10 cellular contexts compared by ENCODE assay signal in the genomic region with DNA sequence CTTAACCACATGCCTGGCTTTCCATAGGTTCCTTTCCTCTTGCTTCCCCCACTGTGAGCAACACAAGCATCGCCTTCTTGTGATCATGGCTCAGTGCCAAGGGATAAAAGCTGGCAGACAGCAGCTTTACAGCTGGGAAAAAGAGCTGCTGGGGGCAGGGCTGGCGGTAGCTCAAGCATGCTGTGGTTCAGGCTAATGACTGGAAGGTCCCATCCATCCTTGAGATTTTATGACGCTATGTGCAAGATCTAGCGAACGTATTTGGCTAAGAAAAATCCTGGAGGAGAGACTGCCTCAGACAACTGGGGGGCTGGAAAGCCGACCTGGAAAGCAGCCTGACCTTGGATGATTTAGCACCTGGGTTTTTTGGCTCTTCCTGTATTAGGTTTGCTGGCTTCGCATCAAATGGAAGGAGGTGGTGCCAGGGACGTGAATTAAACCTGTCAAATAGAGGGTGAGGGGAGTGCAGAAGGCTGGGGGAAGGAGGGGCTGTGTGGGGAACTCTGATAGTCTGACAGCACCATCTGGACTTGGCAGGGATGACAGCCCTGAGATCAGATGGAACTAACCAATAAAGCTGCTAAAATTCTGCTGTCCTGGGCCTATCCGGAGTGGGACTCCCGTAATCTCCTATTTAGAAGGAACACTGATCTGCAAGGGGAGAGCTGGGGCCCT. TPM values are rescaled to one million over a fixed set of nuclear protein-coding genes. Genes with fewer than 3 reads are reported as not detected.
DNase-seq lines count a peak whose midpoint lies in the region; ATAC-seq and TF ChIP-seq lines count a peak whose summit lies in the region.
"Had no signal": no experiment of that assay in that cellular context is flagged by ENCODE, and none has a peak within 500 bp of the region (broad histone marks: within the 10 kb centered on the region; RNA-seq: fewer than 3 reads in every experiment).

No MANE protein-coding gene starts in this region.

- peaks cover 32% of the 10 kb centered on the region for H3F3A ChIP-seq in neural cell (ENCODE audit: insufficient read depth, low read length, poor library complexity, severe bottlenecking)

- TF ChIP-seq EP300 in neural cell (conservative IDR thresholded peaks at IDR 0.05; ENCODE audit: poor library complexity, severe bottlenecking): peak; percentile 45

- H3K4me2 ChIP-seq in neural cell (ENCODE audit: low read length): peak overlapping the region; percentile 57

- H3K4me3 ChIP-seq in colonic mucosa (no peak overlapping the region), neural cell (ENCODE audit: low read length) (peak overlapping the region; percentile 52)
- H3K4me3 ChIP-seq: skin epidermis had no signal

- no peaks in the 10 kb centered on the region for H3K79me2 ChIP-seq in neural cell (replicated peaks; ENCODE audit: insufficient read depth, low read length)

- DNase-seq in DMS 273 (lab: John Stamatoyannopoulos, UW; ENCODE audit: unreplicated experiment): peak; percentile 98
- DNase-seq in NCI-H2196 (lab: John Stamatoyannopoulos, UW; ENCODE audit: unreplicated experiment): peak; percentile 90
- DNase-seq in colonic mucosa: peak; percentile 60
- DNase-seq in stimulated activated CD4-positive, alpha-beta T cell treated with anti-CD3 and anti-CD28 coated beads, Interleukin-4, amount 100 ng/mL, for 1 hour: no peak
- DNase-seq in GM19238 (ENCODE audit: insufficient read length, low spot score): no peak
- DNase-seq: activated B cell treated with CpG ODN at 0.5 μM for 24 hours had no signal

- H3K9me3 ChIP-seq in colonic mucosa (no peaks in the 10 kb centered on the region), neural cell (ENCODE audit: low read length) (no peaks in the 10 kb centered on the region)

- ATAC-seq in HG02759 (IDR thresholded peaks at IDR 0.05; ENCODE audit: unreplicated experiment) (no peak), GM19395 (IDR thresholded peaks at IDR 0.05; ENCODE audit: unreplicated experiment) (no peak)

- H3K36me3 ChIP-seq in colonic mucosa: no peaks in the 10 kb centered on the region
- no peaks in the 10 kb centered on the region for H3K36me3 ChIP-seq in neural cell (ENCODE audit: insufficient read depth, low read length)

- no peaks in the 10 kb centered on the region for H3K27me3 ChIP-seq in colonic mucosa
- no peaks in the 10 kb centered on the region for H3K27me3 ChIP-seq in neural cell (ENCODE audit: insufficient read depth, low read depth, low read length)

- H3K27ac ChIP-seq in colonic mucosa (no peak overlapping the region), neural cell (ENCODE audit: low read length) (peak overlapping the region; percentile 95)
- H3K27ac ChIP-seq: skin epidermis had no signal

- intact Hi-C loops in colonic mucosa (cut with DNase I): no loop called here

- H3K4me1 ChIP-seq in colonic mucosa: no peaks in the 10 kb centered on the region

- H3K9ac ChIP-seq in colonic mucosa (ENCODE audit: low read depth in 2 of 2, low read length in 2 of 2) (no peak overlapping the region), neural cell (ENCODE audit: low read length) (peak overlapping the region; percentile 59)

- TF ChIP-seq CTCF in colonic mucosa (IDR thresholded peaks at IDR 0.05) (no peak), neural cell (IDR thresholded peaks at IDR 0.05; ENCODE audit: poor library complexity, severe bottlenecking) (no peak)

- TF ChIP-seq RAD21 in neural cell (conservative IDR thresholded peaks at IDR 0.05): peak; percentile 44

- H3K9me2 ChIP-seq in neural cell (ENCODE audit: insufficient read depth, low read length): no peaks in the 10 kb centered on the region

- H4K20me1 ChIP-seq in neural cell (ENCODE audit: insufficient read depth): no peaks in the 10 kb centered on the region

- no peak overlapping the region for H2AFZ ChIP-seq in neural cell (ENCODE audit: low read depth, low read length)

TF ChIP-seq in neural cell, 6 proteins besides CTCF, POLR2A, EP300 and RAD21:
- TF ChIP-seq SMC3 (conservative IDR thresholded peaks at IDR 0.05; ENCODE audit: poor library complexity) (peak; percentile 41), POLR2AphosphoS5 (IDR thresholded peaks at IDR 0.05) (peak; percentile 61), MXI1 (conservative IDR thresholded peaks at IDR 0.05; ENCODE audit: poor library complexity, severe bottlenecking) (no peak), EZH2 (IDR thresholded peaks at IDR 0.05; ENCODE audit: borderline replicate concordance, insufficient read depth, low read length, poor library complexity, severe bottlenecking) (no peak), TAF1 (IDR thresholded peaks at IDR 0.05; ENCODE audit: low read depth) (no peak)
- TF ChIP-seq, protein P1, sequence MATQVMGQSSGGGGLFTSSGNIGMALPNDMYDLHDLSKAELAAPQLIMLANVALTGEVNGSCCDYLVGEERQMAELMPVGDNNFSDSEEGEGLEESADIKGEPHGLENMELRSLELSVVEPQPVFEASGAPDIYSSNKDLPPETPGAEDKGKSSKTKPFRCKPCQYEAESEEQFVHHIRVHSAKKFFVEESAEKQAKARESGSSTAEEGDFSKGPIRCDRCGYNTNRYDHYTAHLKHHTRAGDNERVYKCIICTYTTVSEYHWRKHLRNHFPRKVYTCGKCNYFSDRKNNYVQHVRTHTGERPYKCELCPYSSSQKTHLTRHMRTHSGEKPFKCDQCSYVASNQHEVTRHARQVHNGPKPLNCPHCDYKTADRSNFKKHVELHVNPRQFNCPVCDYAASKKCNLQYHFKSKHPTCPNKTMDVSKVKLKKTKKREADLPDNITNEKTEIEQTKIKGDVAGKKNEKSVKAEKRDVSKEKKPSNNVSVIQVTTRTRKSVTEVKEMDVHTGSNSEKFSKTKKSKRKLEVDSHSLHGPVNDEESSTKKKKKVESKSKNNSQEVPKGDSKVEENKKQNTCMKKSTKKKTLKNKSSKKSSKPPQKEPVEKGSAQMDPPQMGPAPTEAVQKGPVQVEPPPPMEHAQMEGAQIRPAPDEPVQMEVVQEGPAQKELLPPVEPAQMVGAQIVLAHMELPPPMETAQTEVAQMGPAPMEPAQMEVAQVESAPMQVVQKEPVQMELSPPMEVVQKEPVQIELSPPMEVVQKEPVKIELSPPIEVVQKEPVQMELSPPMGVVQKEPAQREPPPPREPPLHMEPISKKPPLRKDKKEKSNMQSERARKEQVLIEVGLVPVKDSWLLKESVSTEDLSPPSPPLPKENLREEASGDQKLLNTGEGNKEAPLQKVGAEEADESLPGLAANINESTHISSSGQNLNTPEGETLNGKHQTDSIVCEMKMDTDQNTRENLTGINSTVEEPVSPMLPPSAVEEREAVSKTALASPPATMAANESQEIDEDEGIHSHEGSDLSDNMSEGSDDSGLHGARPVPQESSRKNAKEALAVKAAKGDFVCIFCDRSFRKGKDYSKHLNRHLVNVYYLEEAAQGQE (IDR thresholded peaks at IDR 0.05; ENCODE audit: borderline replicate concordance): peak; percentile 75

RNA-seq across cellular contexts. Expression of a gene that starts 34.8 kb away (rescaled TPM):
- 1 to 10 TPM; 2.9 to 3.5 TPM for total RNA-seq in colonic mucosa
- 0.21 and 0.52 TPM in 2 replicates for polyA plus RNA-seq in neural cell
- not detected in 2 replicates for polyA minus RNA-seq in neural cell

RNA-seq across cellular contexts. Expression of a gene that starts 35.3 kb away (rescaled TPM):
- 100 to 1,000 TPM in 1 of 2 donors, 10 to 100 TPM in 1; 93.0 to 108 TPM for total RNA-seq in colonic mucosa
- 78.9 and 85.1 TPM in 2 replicates for polyA plus RNA-seq in neural cell
- polyA minus RNA-seq in neural cell: 42.4 and 48.9 TPM in 2 replicates

RNA-seq across cellular contexts. Expression of a gene that starts 40.5 kb away (rescaled TPM):
- 10 to 100 TPM; 14.3 to 30.9 TPM for total RNA-seq in colonic mucosa
- polyA plus RNA-seq in neural cell: 35.4 and 37.5 TPM in 2 replicates
- 93.2 and 97.8 TPM in 2 replicates for polyA minus RNA-seq in neural cell

RNA-seq across cellular contexts. Expression of a gene that starts 42.0 kb away (rescaled TPM):
- total RNA-seq in colonic mucosa: 1 to 10 TPM; 1.5 to 1.8 TPM
- 11.1 and 13.2 TPM in 2 replicates for polyA plus RNA-seq in neural cell
- polyA minus RNA-seq in neural cell: 31.4 and 35.7 TPM in 2 replicates

Comparison
In these comparisons a context has a peak if more than half of its experiments do, and no peak if none do; other contexts are left out.
1. DNase-seq: peak in DMS 273 (single experiment), NCI-H2196 (single experiment) and colonic mucosa (single experiment); none in stimulated activated CD4-positive, alpha-beta T cell treated with anti-CD3 and anti-CD28 coated beads, Interleukin-4, amount 100 ng/mL, for 1 hour (single experiment) and GM19238 (single experiment).